ENCODE assay signal across 1 cellular context in the genomic region with DNA sequence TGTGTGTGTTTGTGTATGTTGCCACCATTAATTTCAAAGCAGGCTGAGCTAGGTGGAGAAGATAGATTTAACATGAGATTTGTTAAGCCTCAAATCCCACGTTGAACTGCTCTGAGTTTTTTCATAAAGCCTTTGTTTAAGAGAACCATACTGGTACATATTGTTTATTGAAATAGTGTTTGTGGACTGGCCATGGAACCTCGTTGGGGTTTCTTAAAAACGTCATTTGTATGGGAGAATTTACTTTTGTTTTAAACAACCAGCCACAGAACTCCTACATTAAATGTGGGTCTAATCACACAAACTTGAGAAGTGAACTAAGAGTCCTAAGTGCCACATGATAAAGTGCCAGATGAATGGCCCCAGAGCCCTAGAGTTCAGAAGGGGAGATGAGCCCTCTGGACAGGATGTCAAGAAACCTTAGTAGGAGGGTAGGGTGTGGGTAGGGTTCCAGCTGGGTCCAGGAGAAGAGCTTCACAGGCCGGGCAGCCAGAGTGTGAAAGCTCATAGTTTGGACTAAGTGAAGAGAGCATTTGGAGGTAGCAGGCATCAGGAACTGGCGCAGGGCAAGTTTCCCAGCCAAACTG.
TF ChIP-seq lines count a peak whose summit lies in the region.

No MANE protein-coding gene starts in this region.

TF ChIP-seq in K562, 482 proteins besides CTCF, POLR2A, EP300 and RAD21 (continued from another document):
- TF ChIP-seq, protein P1, sequence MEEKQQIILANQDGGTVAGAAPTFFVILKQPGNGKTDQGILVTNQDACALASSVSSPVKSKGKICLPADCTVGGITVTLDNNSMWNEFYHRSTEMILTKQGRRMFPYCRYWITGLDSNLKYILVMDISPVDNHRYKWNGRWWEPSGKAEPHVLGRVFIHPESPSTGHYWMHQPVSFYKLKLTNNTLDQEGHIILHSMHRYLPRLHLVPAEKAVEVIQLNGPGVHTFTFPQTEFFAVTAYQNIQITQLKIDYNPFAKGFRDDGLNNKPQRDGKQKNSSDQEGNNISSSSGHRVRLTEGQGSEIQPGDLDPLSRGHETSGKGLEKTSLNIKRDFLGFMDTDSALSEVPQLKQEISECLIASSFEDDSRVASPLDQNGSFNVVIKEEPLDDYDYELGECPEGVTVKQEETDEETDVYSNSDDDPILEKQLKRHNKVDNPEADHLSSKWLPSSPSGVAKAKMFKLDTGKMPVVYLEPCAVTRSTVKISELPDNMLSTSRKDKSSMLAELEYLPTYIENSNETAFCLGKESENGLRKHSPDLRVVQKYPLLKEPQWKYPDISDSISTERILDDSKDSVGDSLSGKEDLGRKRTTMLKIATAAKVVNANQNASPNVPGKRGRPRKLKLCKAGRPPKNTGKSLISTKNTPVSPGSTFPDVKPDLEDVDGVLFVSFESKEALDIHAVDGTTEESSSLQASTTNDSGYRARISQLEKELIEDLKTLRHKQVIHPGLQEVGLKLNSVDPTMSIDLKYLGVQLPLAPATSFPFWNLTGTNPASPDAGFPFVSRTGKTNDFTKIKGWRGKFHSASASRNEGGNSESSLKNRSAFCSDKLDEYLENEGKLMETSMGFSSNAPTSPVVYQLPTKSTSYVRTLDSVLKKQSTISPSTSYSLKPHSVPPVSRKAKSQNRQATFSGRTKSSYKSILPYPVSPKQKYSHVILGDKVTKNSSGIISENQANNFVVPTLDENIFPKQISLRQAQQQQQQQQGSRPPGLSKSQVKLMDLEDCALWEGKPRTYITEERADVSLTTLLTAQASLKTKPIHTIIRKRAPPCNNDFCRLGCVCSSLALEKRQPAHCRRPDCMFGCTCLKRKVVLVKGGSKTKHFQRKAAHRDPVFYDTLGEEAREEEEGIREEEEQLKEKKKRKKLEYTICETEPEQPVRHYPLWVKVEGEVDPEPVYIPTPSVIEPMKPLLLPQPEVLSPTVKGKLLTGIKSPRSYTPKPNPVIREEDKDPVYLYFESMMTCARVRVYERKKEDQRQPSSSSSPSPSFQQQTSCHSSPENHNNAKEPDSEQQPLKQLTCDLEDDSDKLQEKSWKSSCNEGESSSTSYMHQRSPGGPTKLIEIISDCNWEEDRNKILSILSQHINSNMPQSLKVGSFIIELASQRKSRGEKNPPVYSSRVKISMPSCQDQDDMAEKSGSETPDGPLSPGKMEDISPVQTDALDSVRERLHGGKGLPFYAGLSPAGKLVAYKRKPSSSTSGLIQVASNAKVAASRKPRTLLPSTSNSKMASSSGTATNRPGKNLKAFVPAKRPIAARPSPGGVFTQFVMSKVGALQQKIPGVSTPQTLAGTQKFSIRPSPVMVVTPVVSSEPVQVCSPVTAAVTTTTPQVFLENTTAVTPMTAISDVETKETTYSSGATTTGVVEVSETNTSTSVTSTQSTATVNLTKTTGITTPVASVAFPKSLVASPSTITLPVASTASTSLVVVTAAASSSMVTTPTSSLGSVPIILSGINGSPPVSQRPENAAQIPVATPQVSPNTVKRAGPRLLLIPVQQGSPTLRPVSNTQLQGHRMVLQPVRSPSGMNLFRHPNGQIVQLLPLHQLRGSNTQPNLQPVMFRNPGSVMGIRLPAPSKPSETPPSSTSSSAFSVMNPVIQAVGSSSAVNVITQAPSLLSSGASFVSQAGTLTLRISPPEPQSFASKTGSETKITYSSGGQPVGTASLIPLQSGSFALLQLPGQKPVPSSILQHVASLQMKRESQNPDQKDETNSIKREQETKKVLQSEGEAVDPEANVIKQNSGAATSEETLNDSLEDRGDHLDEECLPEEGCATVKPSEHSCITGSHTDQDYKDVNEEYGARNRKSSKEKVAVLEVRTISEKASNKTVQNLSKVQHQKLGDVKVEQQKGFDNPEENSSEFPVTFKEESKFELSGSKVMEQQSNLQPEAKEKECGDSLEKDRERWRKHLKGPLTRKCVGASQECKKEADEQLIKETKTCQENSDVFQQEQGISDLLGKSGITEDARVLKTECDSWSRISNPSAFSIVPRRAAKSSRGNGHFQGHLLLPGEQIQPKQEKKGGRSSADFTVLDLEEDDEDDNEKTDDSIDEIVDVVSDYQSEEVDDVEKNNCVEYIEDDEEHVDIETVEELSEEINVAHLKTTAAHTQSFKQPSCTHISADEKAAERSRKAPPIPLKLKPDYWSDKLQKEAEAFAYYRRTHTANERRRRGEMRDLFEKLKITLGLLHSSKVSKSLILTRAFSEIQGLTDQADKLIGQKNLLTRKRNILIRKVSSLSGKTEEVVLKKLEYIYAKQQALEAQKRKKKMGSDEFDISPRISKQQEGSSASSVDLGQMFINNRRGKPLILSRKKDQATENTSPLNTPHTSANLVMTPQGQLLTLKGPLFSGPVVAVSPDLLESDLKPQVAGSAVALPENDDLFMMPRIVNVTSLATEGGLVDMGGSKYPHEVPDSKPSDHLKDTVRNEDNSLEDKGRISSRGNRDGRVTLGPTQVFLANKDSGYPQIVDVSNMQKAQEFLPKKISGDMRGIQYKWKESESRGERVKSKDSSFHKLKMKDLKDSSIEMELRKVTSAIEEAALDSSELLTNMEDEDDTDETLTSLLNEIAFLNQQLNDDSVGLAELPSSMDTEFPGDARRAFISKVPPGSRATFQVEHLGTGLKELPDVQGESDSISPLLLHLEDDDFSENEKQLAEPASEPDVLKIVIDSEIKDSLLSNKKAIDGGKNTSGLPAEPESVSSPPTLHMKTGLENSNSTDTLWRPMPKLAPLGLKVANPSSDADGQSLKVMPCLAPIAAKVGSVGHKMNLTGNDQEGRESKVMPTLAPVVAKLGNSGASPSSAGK (IDR thresholded peaks at IDR 0.05), result no peak
- no peak for TF ChIP-seq HMG20B (CRISPR knock-in tag; IDR thresholded peaks at IDR 0.05)
- no peak for TF ChIP-seq RBM17 (IDR thresholded peaks at IDR 0.05; ENCODE audit: borderline replicate concordance, low read depth, low read length)
- no peak for TF ChIP-seq HDAC2 (IDR thresholded peaks at IDR 0.05)
- no peak for TF ChIP-seq NCOR1 (IDR thresholded peaks at IDR 0.05)
- no peak for TF ChIP-seq ZNF445 (CRISPR knock-in tag; IDR thresholded peaks at IDR 0.05; ENCODE audit: low read depth)
- TF ChIP-seq STAT5A (IDR thresholded peaks at IDR 0.05; ENCODE audit: borderline replicate concordance, low read length), result no peak
- TF ChIP-seq NRF1 (conservative IDR thresholded peaks at IDR 0.05 in 1 of 2, IDR thresholded peaks at IDR 0.05 in 1 of 2), result no peak
- no peak for TF ChIP-seq ZNF384 (IDR thresholded peaks at IDR 0.05; ENCODE audit: low read depth, low read length)
TF ChIP-seq in K562: peak in this region for 0.
